Comparison of ENCODE assay signal across 15 cellular contexts in the genomic region with DNA sequence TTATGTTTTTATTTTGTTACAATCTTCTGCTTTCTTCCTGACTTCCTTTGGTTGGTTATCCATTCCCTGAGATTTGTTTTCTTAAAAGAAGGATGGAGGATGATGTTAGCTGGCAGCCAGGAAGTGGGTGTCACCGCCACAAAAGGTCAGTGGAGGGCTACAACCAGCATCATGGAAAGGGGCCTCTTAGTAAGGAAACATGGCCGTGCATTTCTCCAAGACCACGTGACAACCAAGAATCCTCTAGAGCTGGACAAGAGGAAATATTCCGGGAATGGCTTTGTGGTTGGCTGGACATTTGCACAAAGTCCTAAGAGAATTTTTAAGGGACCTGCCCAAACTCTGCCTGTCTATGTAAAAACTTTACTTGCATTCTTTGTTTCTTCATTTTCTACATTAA.
DNase-seq lines count a peak whose midpoint lies in the region; ATAC-seq and TF ChIP-seq lines count a peak whose summit lies in the region.
"Had no signal": no experiment of that assay in that cellular context is flagged by ENCODE, and none has a peak within 500 bp of the region (broad histone marks: within the 10 kb centered on the region; RNA-seq: fewer than 3 reads in every experiment).

No MANE protein-coding gene starts in this region.

- H3K27ac ChIP-seq in MM.1S (ENCODE audit: low read length): no peak overlapping the region
- H3K27ac ChIP-seq: cardiac muscle cell, esophagus muscularis mucosa, upper lobe of left lung, VCaP had no signal

- H3K4me3 ChIP-seq in foreskin fibroblast (ENCODE audit: low read depth in 1 of 2, low read length in 2 of 2) (no peak overlapping the region), MM.1S (ENCODE audit: low read length) (no peak overlapping the region)
- H3K4me3 ChIP-seq: cardiac muscle cell, esophagus muscularis mucosa, upper lobe of left lung had no signal

- TF ChIP-seq CTCF in foreskin fibroblast (IDR thresholded peaks at IDR 0.05; ENCODE audit: low read depth, low read length): no peak
- TF ChIP-seq CTCF in MM.1S (IDR thresholded peaks at IDR 0.05; ENCODE audit: low read length): no peak

- no peak overlapping the region for H3K9ac ChIP-seq in MM.1S (ENCODE audit: low read length)

- no peaks in the 10 kb centered on the region for H3K9me3 ChIP-seq in MM.1S (replicated peaks; ENCODE audit: insufficient read depth, low read length)
- H3K9me3 ChIP-seq: esophagus muscularis mucosa, upper lobe of left lung had no signal

- no peaks in the 10 kb centered on the region for H4K20me1 ChIP-seq in MM.1S (ENCODE audit: insufficient read depth, low read length)

- H3K36me3 ChIP-seq in MM.1S (replicated peaks; ENCODE audit: insufficient read depth, low read length): no peaks in the 10 kb centered on the region
- H3K36me3 ChIP-seq: cardiac muscle cell, esophagus muscularis mucosa, upper lobe of left lung had no signal

- H3K4me1 ChIP-seq in MM.1S (ENCODE audit: low read length): no peaks in the 10 kb centered on the region

- H2AFZ ChIP-seq in MM.1S (ENCODE audit: low read length): no peak overlapping the region

- ATAC-seq in HG03460 (IDR thresholded peaks at IDR 0.05; ENCODE audit: unreplicated experiment): no peak

- in situ Hi-C loops in Caki2 (cut with HindIII; ENCODE audit: low pct_unique_long_range_greater_than_20kb, low sequenced_read_pairs) (no loop called here), SK-MEL-5 (cut with HindIII; ENCODE audit: low pct_unique_long_range_greater_than_20kb, low sequenced_read_pairs) (no loop called here)

- no peak overlapping the region for H3K4me2 ChIP-seq in MM.1S (ENCODE audit: low read depth, low read length)

- no peaks in the 10 kb centered on the region for H3K79me2 ChIP-seq in MM.1S (ENCODE audit: low read length)

- DNase-seq in Caki2 (ENCODE audit: low read depth) (peak; percentile 34), SK-MEL-5 (ENCODE audit: low read depth, low spot score) (peak; percentile 18), foreskin fibroblast (peak; percentile 39 to 55), posterior vena cava (ENCODE audit: low spot score) (peak; percentile 87), MM.1S (no peak), cerebellar cortex (ENCODE audit: low spot score) (no peak)
- DNase-seq in activated effector memory CD4-positive, alpha-beta T cell treated with Interleukin-2 at 50 U/mL for 16 hours: no peak
- DNase-seq: MV-4-11, NCI-H446 treated with DMSO at 0.1 percent for 48 hours, posterior cingulate gyrus, upper lobe of left lung had no signal

- H3K9me2 ChIP-seq in MM.1S (replicated peaks; ENCODE audit: insufficient read depth, low read length): no peaks in the 10 kb centered on the region

- intact Hi-C loops in posterior vena cava (cut with DNase I): no loop called here

- no peaks in the 10 kb centered on the region for H3F3A ChIP-seq in MM.1S (ENCODE audit: insufficient read depth, low read length)

- H3K27me3 ChIP-seq in MM.1S (replicated peaks; ENCODE audit: insufficient read depth, low read length): no peaks in the 10 kb centered on the region
- H3K27me3 ChIP-seq: cardiac muscle cell, esophagus muscularis mucosa, upper lobe of left lung had no signal

Comparison
In these comparisons a context has a peak if more than half of its experiments do, and no peak if none do; other contexts are left out.
1. DNase-seq: peak in Caki2 (single experiment), SK-MEL-5 (single experiment), foreskin fibroblast (2 of 2) and posterior vena cava (single experiment); none in MM.1S (single experiment), cerebellar cortex (single experiment) and activated effector memory CD4-positive, alpha-beta T cell treated with Interleukin-2 at 50 U/mL for 16 hours (single experiment).